ENCODE assay signal across 17 cellular contexts in the genomic region with DNA sequence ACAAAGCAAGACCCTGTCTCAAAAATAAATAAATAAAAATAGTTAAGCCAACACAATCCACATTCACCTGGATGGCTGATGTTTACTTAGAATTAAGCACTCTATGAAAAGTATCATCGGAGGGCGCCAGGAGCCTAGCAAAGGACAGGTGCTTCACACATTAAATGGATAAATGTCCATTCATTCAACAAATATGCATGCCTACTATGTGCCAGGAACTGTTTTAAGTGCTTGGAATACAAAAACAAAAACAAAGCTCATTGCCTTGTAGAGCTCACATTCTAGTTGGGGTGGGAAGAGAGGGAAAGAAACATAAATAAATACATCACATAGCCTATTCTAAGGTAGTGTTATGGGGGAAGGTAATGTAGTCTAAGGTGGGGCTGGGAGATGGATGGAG. TPM values are rescaled to one million over a fixed set of nuclear protein-coding genes. Genes with fewer than 3 reads are reported as not detected.
A peak's percentile ranks its signal among the peaks of the same experiment; 100 is the strongest.
DNase-seq lines count a peak whose midpoint lies in the region; ATAC-seq and TF ChIP-seq lines count a peak whose summit lies in the region.
"Had no signal": no experiment of that assay in that cellular context is flagged by ENCODE, and none has a peak within 500 bp of the region (broad histone marks: within the 10 kb centered on the region; RNA-seq: fewer than 3 reads in every experiment).

No MANE protein-coding gene starts in this region.

- DNase-seq in Calu3 = no peak
- peak; percentile 80 for DNase-seq in NCI-H2029 (lab: John Stamatoyannopoulos, UW)
- DNase-seq in NCI-H774 (lab: John Stamatoyannopoulos, UW) = peak; percentile 95
- DNase-seq in endothelial cell (ENCODE audit: low spot score) = no peak
- no peak for DNase-seq in D341Med (ENCODE audit: low spot score)
- DNase-seq in stimulated activated naive B cell treated with anti-CD40 and anti-IgM and Interleukin-4, amounts not matched to agents 10 μg/mL and 1 μg/mL and 100 μg/mL, for 72 hours = no peak
- DNase-seq in activated naive CD4-positive, alpha-beta T cell (lab: John Stamatoyannopoulos, UW) = no peak
- DNase-seq: CD8-positive, alpha-beta memory T cell; DMS79 treated with DMSO at 0.1 percent for 48 hours; NCI-H1694; NCI-H2107; NCI-H524 treated with DMSO at 0.1 percent for 48 hours; PC-9; SHP77 treated with DMSO at 0.1 percent for 48 hours; SW 1271; T-helper 17 cell had no signal

- H3K27ac Mint-ChIP-seq in Calu3 (ENCODE audit: unreplicated experiment) = peak overlapping the region; percentile 47
- H3K27ac Mint-ChIP-seq in endothelial cell (ENCODE audit: unreplicated experiment) = peak overlapping the region; percentile 27
- no peak overlapping the region for H3K27ac Mint-ChIP-seq in stimulated activated naive B cell treated with anti-CD40 and anti-IgM and Interleukin-4, amounts not matched to agents 10 μg/mL and 1 μg/mL and 100 μg/mL, for 72 hours
- H3K27ac Mint-ChIP-seq: CD8-positive, alpha-beta memory T cell; T-helper 17 cell had no signal

- no peak for TF ChIP-seq CTCF in Calu3 (IDR thresholded peaks at IDR 0.05; ENCODE audit: unreplicated experiment)
- no peak for TF ChIP-seq CTCF in endothelial cell (IDR thresholded peaks at IDR 0.05; ENCODE audit: unreplicated experiment)

- ATAC-seq in stimulated activated naive B cell treated with anti-CD40 and anti-IgM and Interleukin-4, amounts not matched to agents 10 μg/mL and 1 μg/mL and 100 μg/mL, for 72 hours (replicated peaks) = no peak
- ATAC-seq: HCT116, T-helper 17 cell had no signal

- H3K27me3 Mint-ChIP-seq in Calu3 (ENCODE audit: unreplicated experiment) = no peaks in the 10 kb centered on the region
- H3K27me3 Mint-ChIP-seq in endothelial cell (ENCODE audit: unreplicated experiment) = peaks cover 9% of the 10 kb centered on the region
- peaks cover 6 to 14% of the 10 kb centered on the region in 2 donors for H3K27me3 Mint-ChIP-seq in stimulated activated naive B cell treated with anti-CD40 and anti-IgM and Interleukin-4, amounts not matched to agents 10 μg/mL and 1 μg/mL and 100 μg/mL, for 72 hours

- BruUV-seq in Calu3 (replicated peaks; lab: Mats Ljungman, UMichigan) = no TSS peak

- intact Hi-C loops in Calu3 (cut with micrococcal nuclease; ENCODE audit: unreplicated experiment) = loop anchor here (5.0 kb wide), 1 partner anchor 34 kb away; no protein-coding TSS in a partner anchor

- peaks cover 16% of the 10 kb centered on the region for H3K4me1 Mint-ChIP-seq in Calu3 (ENCODE audit: low read depth, unreplicated experiment)
- peaks cover 10% of the 10 kb centered on the region for H3K4me1 Mint-ChIP-seq in endothelial cell (ENCODE audit: unreplicated experiment)
- peaks cover 5 to 15% of the 10 kb centered on the region in 2 donors for H3K4me1 Mint-ChIP-seq in stimulated activated naive B cell treated with anti-CD40 and anti-IgM and Interleukin-4, amounts not matched to agents 10 μg/mL and 1 μg/mL and 100 μg/mL, for 72 hours

- H3K4me3 Mint-ChIP-seq in Calu3 (ENCODE audit: low read depth, unreplicated experiment) (no peak overlapping the region), endothelial cell (ENCODE audit: unreplicated experiment) (no peak overlapping the region)
- no peak overlapping the region for H3K4me3 Mint-ChIP-seq in stimulated activated naive B cell treated with anti-CD40 and anti-IgM and Interleukin-4, amounts not matched to agents 10 μg/mL and 1 μg/mL and 100 μg/mL, for 72 hours
- H3K4me3 Mint-ChIP-seq: CD8-positive, alpha-beta memory T cell; T-helper 17 cell had no signal

- H3K9me3 Mint-ChIP-seq in Calu3 (ENCODE audit: low read depth, unreplicated experiment) (no peaks in the 10 kb centered on the region), endothelial cell (ENCODE audit: unreplicated experiment) (no peaks in the 10 kb centered on the region)
- H3K9me3 Mint-ChIP-seq in stimulated activated naive B cell treated with anti-CD40 and anti-IgM and Interleukin-4, amounts not matched to agents 10 μg/mL and 1 μg/mL and 100 μg/mL, for 72 hours = no peaks in the 10 kb centered on the region
- H3K9me3 Mint-ChIP-seq: CD8-positive, alpha-beta memory T cell had no signal

- H3K36me3 Mint-ChIP-seq in Calu3 (ENCODE audit: insufficient read depth, unreplicated experiment) (peaks cover 41% of the 10 kb centered on the region), endothelial cell (ENCODE audit: low read depth, unreplicated experiment) (no peaks in the 10 kb centered on the region)
- no peaks in the 10 kb centered on the region for H3K36me3 Mint-ChIP-seq in stimulated activated naive B cell treated with anti-CD40 and anti-IgM and Interleukin-4, amounts not matched to agents 10 μg/mL and 1 μg/mL and 100 μg/mL, for 72 hours
- H3K36me3 Mint-ChIP-seq: CD8-positive, alpha-beta memory T cell had no signal

- CTCF ChIA-PET in Calu3 (lab: Charles Lee) = no interaction called here

RNA-seq across cellular contexts. Expression of a gene that starts 4.1 kb away (rescaled TPM):
- total RNA-seq in Calu3 (2022) = 55.8 and 63.8 TPM in 2 replicates
- total RNA-seq in endothelial cell (ENCODE audit: unreplicated experiment) = 20.6 TPM

Comparison
In these comparisons a context has a peak if more than half of its experiments do, and no peak if none do; other contexts are left out.
1. DNase-seq: peak in NCI-H2029 (single experiment) and NCI-H774 (single experiment); none in Calu3 (single experiment), endothelial cell (single experiment), D341Med (single experiment), stimulated activated naive B cell treated with anti-CD40 and anti-IgM and Interleukin-4, amounts not matched to agents 10 μg/mL and 1 μg/mL and 100 μg/mL, for 72 hours (single experiment) and activated naive CD4-positive, alpha-beta T cell (0 of 4).